Comparison of ENCODE assay signal across 8 cellular contexts in the genomic region with DNA sequence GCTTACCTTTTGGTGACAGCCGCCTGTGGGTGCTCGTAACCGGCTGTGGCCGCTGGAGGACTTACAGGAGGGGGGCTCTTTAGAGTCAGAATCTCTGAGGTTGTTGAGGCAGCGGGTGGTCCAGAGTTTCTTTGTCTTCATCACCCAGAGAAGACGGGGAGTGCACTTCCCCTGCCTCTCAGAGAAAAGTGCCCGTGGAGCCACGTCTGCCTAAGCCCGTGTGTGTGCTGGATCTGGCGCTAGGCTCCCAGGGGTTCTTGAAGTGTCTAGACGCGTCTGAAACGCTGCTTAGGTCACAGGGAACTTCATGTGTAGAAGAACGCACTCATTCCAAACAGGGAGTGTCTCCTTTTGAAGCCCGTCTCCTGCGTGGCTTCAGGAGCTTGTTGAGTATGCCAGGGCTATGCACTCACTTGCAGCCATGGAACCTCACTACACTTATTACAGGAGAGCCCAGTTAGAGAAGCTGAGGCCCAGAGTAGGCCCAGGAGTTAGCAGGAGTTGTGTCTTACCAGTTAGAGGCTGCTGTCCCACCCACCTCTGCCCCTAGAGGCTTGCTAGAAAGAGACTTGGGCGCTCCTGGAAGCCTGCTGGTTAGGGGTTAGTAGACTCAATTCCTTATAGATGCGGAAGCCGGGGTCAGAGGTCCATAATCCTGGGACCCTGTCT. TPM values are rescaled to one million over a fixed set of nuclear protein-coding genes. Genes with fewer than 3 reads are reported as not detected.
A peak's percentile ranks its signal among the peaks of the same experiment; 100 is the strongest.
DNase-seq lines count a peak whose midpoint lies in the region; ATAC-seq and TF ChIP-seq lines count a peak whose summit lies in the region.

No MANE protein-coding gene starts in this region.

- ATAC-seq in heart left ventricle = no peak
- no peak for ATAC-seq in left ventricle myocardium superior
- ATAC-seq in thoracic aorta (ENCODE audit: insufficient number of reproducible peaks, low FRiP score, low read depth) = no peak
- no peak for ATAC-seq in HG02852 (IDR thresholded peaks at IDR 0.05; ENCODE audit: unreplicated experiment)

- TF ChIP-seq CTCF in heart left ventricle (IDR thresholded peaks at IDR 0.05) = no peak
- no peak for TF ChIP-seq CTCF in thoracic aorta (IDR thresholded peaks at IDR 0.05)

- H3K9me3 Mint-ChIP-seq in activated naive CD8-positive, alpha-beta T cell treated with anti-CD3 and anti-CD28 coated beads for 36 hours = peaks cover 3% of the 10 kb centered on the region

- WGBS in heart left ventricle, 4 donors = 21 to 30% (median 23%) methylated on average over 16 to 19 of the region's 19 CpGs

- H3K4me1 Mint-ChIP-seq in activated naive CD8-positive, alpha-beta T cell treated with anti-CD3 and anti-CD28 coated beads for 36 hours = peaks cover 40% of the 10 kb centered on the region

- H3K27ac ChIP-seq in heart left ventricle (peak overlapping the region in 11 of 12 donors; percentile 45 to 99 (median 87)), thoracic aorta (peak overlapping the region; percentile 61 to 70)

- DNase-seq in heart left ventricle = no peak
- no peak for DNase-seq in left ventricle myocardium superior
- no peak for DNase-seq in activated naive CD8-positive, alpha-beta T cell treated with anti-CD3 and anti-CD28 coated beads for 36 hours
- DNase-seq in kidney glomerular epithelial cell (lab: John Stamatoyannopoulos, UW) = peak; percentile 36
- DNase-seq in thoracic aorta (ENCODE audit: low spot score) = no peak
- DNase-seq in stimulated activated CD4-positive, alpha-beta T cell treated with anti-CD3 and anti-CD28 coated beads, Interleukin-4, amount 100 ng/mL, for 4 hours = no peak
- DNase-seq in AG08395 (ENCODE audit: low spot score) = no peak

- H3K9me3 ChIP-seq in heart left ventricle (no peaks in the 10 kb centered on the region), thoracic aorta (no peaks in the 10 kb centered on the region)

- no peaks in the 10 kb centered on the region for H3K27me3 Mint-ChIP-seq in activated naive CD8-positive, alpha-beta T cell treated with anti-CD3 and anti-CD28 coated beads for 36 hours

- H3K4me3 ChIP-seq in heart left ventricle (peak overlapping the region; percentile 63 to 96 (median 82)), thoracic aorta (peak overlapping the region; percentile 89)

- peaks cover 0 to 3% (median 0%) of the 10 kb centered on the region in 9 donors for H3K27me3 ChIP-seq in heart left ventricle
- no peaks in the 10 kb centered on the region for H3K27me3 ChIP-seq in thoracic aorta (replicated peaks; ENCODE audit: insufficient read depth)

- H3K4me3 Mint-ChIP-seq in activated naive CD8-positive, alpha-beta T cell treated with anti-CD3 and anti-CD28 coated beads for 36 hours = peak overlapping the region; percentile 78

- intact Hi-C loops in heart left ventricle (cut with DNase I) = loop anchor here in 5 of 10 donors (1.0 to 5.0 kb wide), 3 partner anchors 19 to 101 kb away; a partner anchor contains a TSS
- intact Hi-C loops in left ventricle myocardium superior (cut with micrococcal nuclease) = loop anchor here (10.0 kb wide), 1 partner anchor 59 kb away; a partner anchor contains a TSS

- peaks cover 0 to 46% (median 41%) of the 10 kb centered on the region in 9 donors for H3K36me3 ChIP-seq in heart left ventricle
- H3K36me3 ChIP-seq in thoracic aorta = peaks cover 36% of the 10 kb centered on the region

- peaks cover 3 to 56% (median 31%) of the 10 kb centered on the region in 12 donors for H3K4me1 ChIP-seq in heart left ventricle
- peaks cover 24 to 34% of the 10 kb centered on the region in 2 donors for H3K4me1 ChIP-seq in thoracic aorta (ENCODE audit: control insufficient read depth in 1 of 2, low read depth in 2 of 2)

- no peak overlapping the region for H3K27ac Mint-ChIP-seq in activated naive CD8-positive, alpha-beta T cell treated with anti-CD3 and anti-CD28 coated beads for 36 hours

- H3K36me3 Mint-ChIP-seq in activated naive CD8-positive, alpha-beta T cell treated with anti-CD3 and anti-CD28 coated beads for 36 hours = peaks cover 21% of the 10 kb centered on the region

- TF ChIP-seq POLR2A in heart left ventricle (IDR thresholded peaks at IDR 0.05) = no peak

RNA-seq across cellular contexts. Expression of a gene that starts 1.3 kb away (rescaled TPM):
- 10 to 100 TPM; 38.6 to 64.7 (median 54.6) TPM for total RNA-seq in heart left ventricle
- 10 to 100 TPM; 26.1 to 60.0 TPM for polyA plus RNA-seq in heart left ventricle
- total RNA-seq in left ventricle myocardium superior = 58.4 TPM
- total RNA-seq in activated naive CD8-positive, alpha-beta T cell treated with anti-CD3 and anti-CD28 coated beads for 36 hours = 10 to 100 TPM; 32.8 to 34.5 TPM
- total RNA-seq in thoracic aorta = 10 to 100 TPM; 11.4 to 38.7 TPM

RNA-seq across cellular contexts. Expression of a gene that starts 19.6 kb away (rescaled TPM):
- total RNA-seq in heart left ventricle (100 to 1,000 TPM; 172 to 432 (median 233) TPM), left ventricle myocardium superior (240 TPM), thoracic aorta (100 to 1,000 TPM; 185 to 228 TPM)
- 100 to 1,000 TPM; 220 to 472 TPM for polyA plus RNA-seq in heart left ventricle
- 100 to 1,000 TPM; 362 to 367 TPM for total RNA-seq in activated naive CD8-positive, alpha-beta T cell treated with anti-CD3 and anti-CD28 coated beads for 36 hours

RNA-seq across cellular contexts. Expression of a gene that starts 20.0 kb away (rescaled TPM):
- total RNA-seq in heart left ventricle (10 to 100 TPM in 2 of 9 donors, 1 to 10 TPM in 7; 6.5 to 12.4 (median 8.6) TPM), left ventricle myocardium superior (10.7 TPM), thoracic aorta (10 to 100 TPM; 10.7 to 21.7 TPM)
- 1 to 10 TPM; 7.8 to 7.9 TPM for polyA plus RNA-seq in heart left ventricle
- 10 to 100 TPM; 12.1 to 12.3 TPM for total RNA-seq in activated naive CD8-positive, alpha-beta T cell treated with anti-CD3 and anti-CD28 coated beads for 36 hours

RNA-seq across cellular contexts. Expression of a gene that starts 57.9 kb away (rescaled TPM):
- 10 to 100 TPM in 7 of 9 donors, 1 to 10 TPM in 2; 7.8 to 37.7 (median 11.4) TPM for total RNA-seq in heart left ventricle
- 1 to 10 TPM; 4.5 to 6.1 TPM for polyA plus RNA-seq in heart left ventricle
- total RNA-seq in left ventricle myocardium superior = 11.2 TPM
- 10 to 100 TPM; 15.2 to 16.4 TPM for total RNA-seq in activated naive CD8-positive, alpha-beta T cell treated with anti-CD3 and anti-CD28 coated beads for 36 hours
- total RNA-seq in thoracic aorta = 10 to 100 TPM; 10.4 to 11.0 TPM

RNA-seq across cellular contexts. Expression of a gene that starts 59.2 kb away (rescaled TPM):
- 10 to 100 TPM; 20.7 to 36.8 (median 26.5) TPM for total RNA-seq in heart left ventricle
- 10 to 100 TPM; 28.9 to 40.7 TPM for polyA plus RNA-seq in heart left ventricle
- total RNA-seq in left ventricle myocardium superior = 27.3 TPM
- 10 to 100 TPM; 36.1 to 39.9 TPM for total RNA-seq in activated naive CD8-positive, alpha-beta T cell treated with anti-CD3 and anti-CD28 coated beads for 36 hours
- 10 to 100 TPM; 28.0 to 41.8 TPM for total RNA-seq in thoracic aorta
